14 cellular contexts compared by ENCODE assay signal in the genomic region with DNA sequence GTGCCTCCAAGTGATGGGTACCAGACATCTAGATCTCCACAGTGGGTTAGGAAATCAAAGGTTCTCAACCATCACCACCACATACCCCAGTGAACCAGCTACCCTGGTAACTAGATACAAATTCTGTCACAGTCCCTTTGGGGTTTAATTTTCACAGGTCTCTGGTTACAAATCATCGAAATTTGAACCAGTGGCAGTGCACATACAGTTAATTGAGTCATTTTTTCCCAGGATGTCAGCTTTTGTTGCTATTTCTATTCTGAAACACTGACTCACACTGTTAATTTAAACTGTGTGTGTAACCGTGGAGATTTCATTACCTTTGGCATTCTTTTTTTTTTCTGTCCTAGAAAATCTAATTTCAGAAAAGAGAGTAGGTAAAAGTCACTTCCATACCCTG.
DNase-seq lines count a peak whose midpoint lies in the region; ATAC-seq and TF ChIP-seq lines count a peak whose summit lies in the region.
"Had no signal": no experiment of that assay in that cellular context is flagged by ENCODE, and none has a peak within 500 bp of the region (broad histone marks: within the 10 kb centered on the region; RNA-seq: fewer than 3 reads in every experiment).

No MANE protein-coding gene starts in this region.

- in situ Hi-C loops in GM23248 (cut with MboI): no loop called here

- H3K27me3 ChIP-seq in GM23248 (replicated peaks; ENCODE audit: insufficient read depth): no peaks in the 10 kb centered on the region
- H3K27me3 ChIP-seq: BE2C had no signal

- H3K9ac ChIP-seq in GM23248: no peak overlapping the region

- H3K4me2 ChIP-seq in GM23248 (ENCODE audit: unreplicated experiment): no peak overlapping the region

- no peaks in the 10 kb centered on the region for H3K36me3 ChIP-seq in GM23248 (ENCODE audit: low read depth)
- H3K36me3 ChIP-seq: BE2C had no signal

- TF ChIP-seq CTCF in epithelial cell of esophagus (IDR thresholded peaks at IDR 0.05; ENCODE audit: insufficient read depth, low read depth, low read length, missing control alignments) (no peak), progenitor cell of endocrine pancreas (IDR thresholded peaks at IDR 0.05; ENCODE audit: unreplicated experiment) (no peak), CD14-positive monocyte (IDR thresholded peaks at IDR 0.05) (no peak)

- DNase-seq in GM23248 (peak; percentile 8), HT1080 (ENCODE audit: low read depth) (peak; percentile 8), epithelial cell of esophagus (ENCODE audit: low read depth) (peak; percentile 4), kidney tubule cell (ENCODE audit: low spot score) (peak; percentile 69), progenitor cell of endocrine pancreas (ENCODE audit: low spot score, unreplicated experiment) (no peak), CD14-positive monocyte (ENCODE audit: low spot score) (no peak)
- DNase-seq in activated T-helper 2 cell treated with anti-CD3 and anti-CD28 coated beads, Interferon-gamma antibody, Interleukin-2, Interleukin-4, amounts not matched to agents 10 μg/mL and 5 μg/mL and 100 μg/mL, durations not matched to agents 14 hours and 24 hours and 36 hours (ENCODE audit: low spot score): no peak
- DNase-seq: BE2C; Caco-2; CD8-positive, alpha-beta memory T cell; H7 had no signal

- no peaks in the 10 kb centered on the region for H3K9me2 ChIP-seq in GM23248 (ENCODE audit: insufficient read depth)

- no peaks in the 10 kb centered on the region for H3K27me3 Mint-ChIP-seq in activated T-helper 2 cell treated with anti-CD3 and anti-CD28 coated beads, Interferon-gamma antibody, Interleukin-2, Interleukin-4, amounts not matched to agents 10 μg/mL and 5 μg/mL and 100 μg/mL, durations not matched to agents 14 hours and 24 hours and 36 hours (ENCODE audit: low read depth)
- H3K27me3 Mint-ChIP-seq in progenitor cell of endocrine pancreas (peaks cover 31% of the 10 kb centered on the region), CD14-positive monocyte (ENCODE audit: low read depth in 3 of 3) (no peaks in the 10 kb centered on the region)
- H3K27me3 Mint-ChIP-seq: CD8-positive, alpha-beta memory T cell; IgD-negative memory B cell had no signal

- H3K4me3 ChIP-seq in GM23248 (no peak overlapping the region), epithelial cell of esophagus (ENCODE audit: low read length) (no peak overlapping the region)

- no peaks in the 10 kb centered on the region for H3F3A ChIP-seq in GM23248 (ENCODE audit: insufficient read depth)

- H3K9me3 ChIP-seq in GM23248 (ENCODE audit: low read depth): no peaks in the 10 kb centered on the region
- H3K9me3 ChIP-seq: BE2C had no signal

- H3K4me3 Mint-ChIP-seq in activated T-helper 2 cell treated with anti-CD3 and anti-CD28 coated beads, Interferon-gamma antibody, Interleukin-2, Interleukin-4, amounts not matched to agents 10 μg/mL and 5 μg/mL and 100 μg/mL, durations not matched to agents 14 hours and 24 hours and 36 hours (ENCODE audit: low read depth): no peak overlapping the region
- H3K4me3 Mint-ChIP-seq in progenitor cell of endocrine pancreas (ENCODE audit: low read depth): no peak overlapping the region
- H3K4me3 Mint-ChIP-seq in CD14-positive monocyte: no peak overlapping the region
- H3K4me3 Mint-ChIP-seq: CD8-positive, alpha-beta memory T cell; IgD-negative memory B cell had no signal

- H4K20me1 ChIP-seq in GM23248 (ENCODE audit: insufficient read depth): no peaks in the 10 kb centered on the region

- no peaks in the 10 kb centered on the region for H3K79me2 ChIP-seq in GM23248 (ENCODE audit: insufficient read depth)

- H3K36me3 Mint-ChIP-seq in activated T-helper 2 cell treated with anti-CD3 and anti-CD28 coated beads, Interferon-gamma antibody, Interleukin-2, Interleukin-4, amounts not matched to agents 10 μg/mL and 5 μg/mL and 100 μg/mL, durations not matched to agents 14 hours and 24 hours and 36 hours (ENCODE audit: low read depth): no peaks in the 10 kb centered on the region
- H3K36me3 Mint-ChIP-seq in progenitor cell of endocrine pancreas (ENCODE audit: insufficient read depth) (no peaks in the 10 kb centered on the region), CD14-positive monocyte (no peaks in the 10 kb centered on the region)
- H3K36me3 Mint-ChIP-seq: CD8-positive, alpha-beta memory T cell; IgD-negative memory B cell had no signal

- 0 to 1% methylated on average over 2 of the region's 2 CpGs for WGBS in GM23248 (ENCODE audit: low coverage in 1 of 2, low lambda C conversion rate in 2 of 2, missing lambda C conversion rate in 2 of 2), 2 experiments

- no peak for ATAC-seq in HG02763 (IDR thresholded peaks at IDR 0.05; ENCODE audit: unreplicated experiment)

- no peak overlapping the region for H3K27ac Mint-ChIP-seq in activated T-helper 2 cell treated with anti-CD3 and anti-CD28 coated beads, Interferon-gamma antibody, Interleukin-2, Interleukin-4, amounts not matched to agents 10 μg/mL and 5 μg/mL and 100 μg/mL, durations not matched to agents 14 hours and 24 hours and 36 hours
- H3K27ac Mint-ChIP-seq in progenitor cell of endocrine pancreas: no peak overlapping the region
- no peak overlapping the region for H3K27ac Mint-ChIP-seq in CD14-positive monocyte
- H3K27ac Mint-ChIP-seq: CD8-positive, alpha-beta memory T cell; IgD-negative memory B cell had no signal

- no peaks in the 10 kb centered on the region for H3K4me1 Mint-ChIP-seq in activated T-helper 2 cell treated with anti-CD3 and anti-CD28 coated beads, Interferon-gamma antibody, Interleukin-2, Interleukin-4, amounts not matched to agents 10 μg/mL and 5 μg/mL and 100 μg/mL, durations not matched to agents 14 hours and 24 hours and 36 hours (ENCODE audit: low read depth)
- H3K4me1 Mint-ChIP-seq in progenitor cell of endocrine pancreas (ENCODE audit: low read depth): no peaks in the 10 kb centered on the region
- no peaks in the 10 kb centered on the region for H3K4me1 Mint-ChIP-seq in CD14-positive monocyte
- H3K4me1 Mint-ChIP-seq: CD8-positive, alpha-beta memory T cell; IgD-negative memory B cell had no signal

- no peaks in the 10 kb centered on the region for H3K4me1 ChIP-seq in GM23248 (ENCODE audit: insufficient read depth)
- H3K4me1 ChIP-seq: BE2C, Caco-2 had no signal

- H3K9me3 Mint-ChIP-seq in activated T-helper 2 cell treated with anti-CD3 and anti-CD28 coated beads, Interferon-gamma antibody, Interleukin-2, Interleukin-4, amounts not matched to agents 10 μg/mL and 5 μg/mL and 100 μg/mL, durations not matched to agents 14 hours and 24 hours and 36 hours: peaks cover 6% of the 10 kb centered on the region
- no peaks in the 10 kb centered on the region for H3K9me3 Mint-ChIP-seq in progenitor cell of endocrine pancreas (ENCODE audit: low read depth)
- peaks cover 0 to 6% (median 3%) of the 10 kb centered on the region in 7 donors for H3K9me3 Mint-ChIP-seq in CD14-positive monocyte

- no peak overlapping the region for H2AFZ ChIP-seq in GM23248

- H3K27ac ChIP-seq in GM23248: no peak overlapping the region
- H3K27ac ChIP-seq: C4-2B had no signal

- intact Hi-C loops in activated T-helper 2 cell treated with anti-CD3 and anti-CD28 coated beads, Interferon-gamma antibody, Interleukin-2, Interleukin-4, amounts not matched to agents 10 μg/mL and 5 μg/mL and 100 μg/mL, durations not matched to agents 14 hours and 24 hours and 36 hours (cut with micrococcal nuclease): no loop called here
- intact Hi-C loops in CD14-positive monocyte (cut with micrococcal nuclease): no loop called here

Comparison
In these comparisons a context has a peak if more than half of its experiments do, and no peak if none do; other contexts are left out.
1. DNase-seq: peak in GM23248 (single experiment), HT1080 (single experiment), epithelial cell of esophagus (single experiment) and kidney tubule cell (single experiment); none in activated T-helper 2 cell treated with anti-CD3 and anti-CD28 coated beads, Interferon-gamma antibody, Interleukin-2, Interleukin-4, amounts not matched to agents 10 μg/mL and 5 μg/mL and 100 μg/mL, durations not matched to agents 14 hours and 24 hours and 36 hours (single experiment), progenitor cell of endocrine pancreas (single experiment) and CD14-positive monocyte (single experiment).